In genomic region chr3:14459384-14459783, GRCh38 we compare ENCODE assay signal across 20 cellular contexts. TPM values are rescaled to one million over a fixed set of nuclear protein-coding genes. Genes with fewer than 3 reads are reported as not detected.
DNase-seq lines count a peak whose midpoint lies in the region; ATAC-seq, FAIRE-seq and TF ChIP-seq lines count a peak whose summit lies in the region.
"Had no signal": no experiment of that assay in that cellular context is flagged by ENCODE, and none has a peak within 500 bp of the region (broad histone marks: within the 10 kb centered on the region; RNA-seq: fewer than 3 reads in every experiment).

No MANE protein-coding gene starts in this region.

- peak overlapping the region; percentile 37 for H3K27ac Mint-ChIP-seq in activated CD8-positive, alpha-beta T cell treated with anti-CD3 and anti-CD28 coated beads, Interleukin-2, amount 10 ng/mL, durations not matched to agents 7 days and 5 days
- no peak overlapping the region for H3K27ac Mint-ChIP-seq in activated CD8-positive, alpha-beta T cell treated with anti-CD3 and anti-CD28 coated beads for 36 hours
- H3K27ac Mint-ChIP-seq: CD8-positive, alpha-beta T cell had no signal

- peaks cover 3% of the 10 kb centered on the region for H3K9me1 ChIP-seq in K562 (ENCODE audit: control insufficient read depth, insufficient read depth, low read length)

- no peak overlapping the region for H3K9ac ChIP-seq in K562 (ENCODE audit: insufficient read depth in 1 of 2, low read depth in 2 of 2, low read length in 2 of 2)
- H3K9ac ChIP-seq: BLaER1, KMS-11 had no signal

- H3K9me3 ChIP-seq in K562 (replicated peaks; ENCODE audit: control insufficient read depth, insufficient read depth, low read depth, low read length) (no peaks in the 10 kb centered on the region), osteoblast (ENCODE audit: low read depth, low read length) (no peaks in the 10 kb centered on the region)
- H3K9me3 ChIP-seq: BLaER1, HAP-1 had no signal

- no peaks in the 10 kb centered on the region for H3K79me2 ChIP-seq in K562 (ENCODE audit: control insufficient read depth, insufficient read depth, low read length)
- H3K79me2 ChIP-seq in osteoblast (ENCODE audit: insufficient read depth, low read length): no peaks in the 10 kb centered on the region

- no peak for TF ChIP-seq RAD21 in K562 (CRISPR knock-in tag; conservative IDR thresholded peaks at IDR 0.05 in 1 of 2, IDR thresholded peaks at IDR 0.05 in 1 of 2)

- FAIRE-seq in K562 (lab: Jason Lieb, UNC): no peak
- FAIRE-seq: A204.1, D721Med had no signal

- peaks cover 100% of the 10 kb centered on the region for H3K36me3 ChIP-seq in K562 (ENCODE audit: control insufficient read depth, insufficient read depth, low read length)
- peaks cover 85% of the 10 kb centered on the region for H3K36me3 ChIP-seq in osteoblast (ENCODE audit: insufficient read depth, low read length)

- no peak for TF ChIP-seq CTCF in activated CD8-positive, alpha-beta T cell treated with anti-CD3 and anti-CD28 coated beads for 36 hours (IDR thresholded peaks at IDR 0.05)
- TF ChIP-seq CTCF in K562 (IDR thresholded peaks at IDR 0.05 in 2 of 3, conservative IDR thresholded peaks at IDR 0.05 in 1 of 3; ENCODE audit: insufficient read depth in 2 of 3, low read depth in 1 of 3, low read length in 3 of 3) (no peak), osteoblast (IDR thresholded peaks at IDR 0.05; ENCODE audit: extremely low read depth, low read depth, low read length) (no peak)

- POLR2A ChIA-PET in activated CD8-positive, alpha-beta T cell treated with anti-CD3 and anti-CD28 coated beads, Interleukin-2, amount 10 ng/mL, durations not matched to agents 7 days and 5 days (lab: Charles Lee): interaction anchor here (0.7 kb wide), 1 partner anchor 13 kb away, joined by 3 read pairs; no protein-coding TSS in a partner anchor
- POLR2A ChIA-PET in activated CD8-positive, alpha-beta T cell treated with anti-CD3 and anti-CD28 coated beads for 36 hours (lab: Charles Lee): no interaction called here
- POLR2A ChIA-PET in K562 (lab: Yijun Ruan, JAX): interaction anchor here (0.8 to 1.2 kb wide), 2 partner anchors 9 to 1402 kb away, joined by 3 read pairs; no protein-coding TSS in a partner anchor

- no peak for ATAC-seq in activated CD8-positive, alpha-beta T cell treated with anti-CD3 and anti-CD28 coated beads, Interleukin-2, amount 10 ng/mL, durations not matched to agents 7 days and 5 days
- ATAC-seq in activated CD8-positive, alpha-beta T cell treated with anti-CD3 and anti-CD28 coated beads for 36 hours: no peak
- ATAC-seq in GM21737 (IDR thresholded peaks at IDR 0.05; ENCODE audit: unreplicated experiment): peak; percentile 10
- no peak for ATAC-seq in K562
- no peak for ATAC-seq in HG03439 (IDR thresholded peaks at IDR 0.05; ENCODE audit: unreplicated experiment)
- no peak for ATAC-seq in HG03354 (IDR thresholded peaks at IDR 0.05; ENCODE audit: poor library complexity, severe bottlenecking, unreplicated experiment)
- ATAC-seq: CD8-positive, alpha-beta T cell had no signal

- TF ChIP-seq POLR2A in K562 (conservative IDR thresholded peaks at IDR 0.05): no peak

- H3K4me1 Mint-ChIP-seq in activated CD8-positive, alpha-beta T cell treated with anti-CD3 and anti-CD28 coated beads, Interleukin-2, amount 10 ng/mL, durations not matched to agents 7 days and 5 days (ENCODE audit: low read depth): peaks cover 12% of the 10 kb centered on the region
- peaks cover 27% of the 10 kb centered on the region for H3K4me1 Mint-ChIP-seq in activated CD8-positive, alpha-beta T cell treated with anti-CD3 and anti-CD28 coated beads for 36 hours (ENCODE audit: low read depth)

- H2AFZ ChIP-seq in K562 (ENCODE audit: low read depth, low read length) (no peak overlapping the region), osteoblast (ENCODE audit: low read length) (no peak overlapping the region)
- H2AFZ ChIP-seq: PC-9 had no signal

- H3K4me3 ChIP-seq in K562: no peak overlapping the region
- no peak overlapping the region for H3K4me3 ChIP-seq in osteoblast (ENCODE audit: insufficient read depth, low read length)
- H3K4me3 ChIP-seq: BLaER1, HAP-1, PC-9 had no signal

- H3K27me3 Mint-ChIP-seq in activated CD8-positive, alpha-beta T cell treated with anti-CD3 and anti-CD28 coated beads, Interleukin-2, amount 10 ng/mL, durations not matched to agents 7 days and 5 days (ENCODE audit: low read depth): no peaks in the 10 kb centered on the region
- H3K27me3 Mint-ChIP-seq in activated CD8-positive, alpha-beta T cell treated with anti-CD3 and anti-CD28 coated beads for 36 hours: no peaks in the 10 kb centered on the region

- no peak for TF ChIP-seq EP300 in K562 (IDR thresholded peaks at IDR 0.05; ENCODE audit: low read length)

- H3K4me2 ChIP-seq in K562 (ENCODE audit: insufficient read depth, low read length) (no peak overlapping the region), osteoblast (ENCODE audit: insufficient read depth, low read length) (no peak overlapping the region)
- H3K4me2 ChIP-seq: BLaER1, KMS-11, PC-9 had no signal

- DNase-seq in activated CD8-positive, alpha-beta T cell treated with anti-CD3 and anti-CD28 coated beads, Interleukin-2, amount 10 ng/mL, durations not matched to agents 7 days and 5 days: no peak
- no peak for DNase-seq in activated CD8-positive, alpha-beta T cell treated with anti-CD3 and anti-CD28 coated beads for 36 hours
- DNase-seq in K562 (ENCODE audit: extremely low read depth in 1 of 4, low spot score in 3 of 4) (no peak), osteoblast (ENCODE audit: insufficient read length, low spot score, missing footprints) (peak; percentile 65)
- no peak for DNase-seq in stimulated activated naive CD4-positive, alpha-beta T cell (lab: John Stamatoyannopoulos, UW)
- DNase-seq: CD8-positive, alpha-beta T cell; DMS79; NCI-H1048; NCI-H146; NCI-H2081; NCI-H748 treated with DMSO at 0.1 percent for 48 hours; PC-9 had no signal

- no peaks in the 10 kb centered on the region for H3K9me3 Mint-ChIP-seq in activated CD8-positive, alpha-beta T cell treated with anti-CD3 and anti-CD28 coated beads, Interleukin-2, amount 10 ng/mL, durations not matched to agents 7 days and 5 days (ENCODE audit: insufficient read depth)
- no peaks in the 10 kb centered on the region for H3K9me3 Mint-ChIP-seq in activated CD8-positive, alpha-beta T cell treated with anti-CD3 and anti-CD28 coated beads for 36 hours
- H3K9me3 Mint-ChIP-seq: CD8-positive, alpha-beta T cell had no signal

- 80% methylated on average over 5 of the region's 5 CpGs for WGBS in K562 (ENCODE audit: insufficient coverage, low coverage, missing lambda C conversion rate)

- peaks cover 32% of the 10 kb centered on the region for H3K36me3 Mint-ChIP-seq in activated CD8-positive, alpha-beta T cell treated with anti-CD3 and anti-CD28 coated beads, Interleukin-2, amount 10 ng/mL, durations not matched to agents 7 days and 5 days (ENCODE audit: low read depth)
- peaks cover 37% of the 10 kb centered on the region for H3K36me3 Mint-ChIP-seq in activated CD8-positive, alpha-beta T cell treated with anti-CD3 and anti-CD28 coated beads for 36 hours (ENCODE audit: low read depth)

- intact Hi-C loops in activated CD8-positive, alpha-beta T cell treated with anti-CD3 and anti-CD28 coated beads for 36 hours (cut with micrococcal nuclease): no loop called here
- intact Hi-C loops in K562 (cut with micrococcal nuclease): loop anchor here (2.0 kb wide), 1 partner anchor 57 kb away; the partner anchor contains the start of gene SLC6A6

- H3K4me3 Mint-ChIP-seq in activated CD8-positive, alpha-beta T cell treated with anti-CD3 and anti-CD28 coated beads, Interleukin-2, amount 10 ng/mL, durations not matched to agents 7 days and 5 days: no peak overlapping the region
- H3K4me3 Mint-ChIP-seq in activated CD8-positive, alpha-beta T cell treated with anti-CD3 and anti-CD28 coated beads for 36 hours: no peak overlapping the region
- H3K4me3 Mint-ChIP-seq: CD8-positive, alpha-beta T cell had no signal

- BruUV-seq in K562 (replicated peaks; lab: Mats Ljungman, UMichigan): no TSS peak

- H3K4me1 ChIP-seq in K562 (replicated peaks in 1 of 2; ENCODE audit: control insufficient read depth in 2 of 2, insufficient read depth in 2 of 2, low read length in 2 of 2) (peaks cover 9 to 12% of the 10 kb centered on the region in 2 experiments; a peak in 3 of 5 replicates), osteoblast (ENCODE audit: insufficient read depth, low read length) (peaks cover 28% of the 10 kb centered on the region)
- H3K4me1 ChIP-seq: HAP-1 had no signal

- in situ Hi-C loops in K562 (cut with MboI): no loop called here

- CTCF ChIA-PET in activated CD8-positive, alpha-beta T cell treated with anti-CD3 and anti-CD28 coated beads, Interleukin-2, amount 10 ng/mL, durations not matched to agents 7 days and 5 days (lab: Charles Lee): interaction anchor here (0.7 to 1.5 kb wide), 5 partner anchors 8 to 256 kb away, joined by 3 to 9 read pairs (median 4); partner anchors contain the start of gene SLC6A6
- CTCF ChIA-PET in activated CD8-positive, alpha-beta T cell treated with anti-CD3 and anti-CD28 coated beads for 36 hours (lab: Charles Lee): interaction anchor here (1.3 to 2.2 kb wide), 4 partner anchors 8 to 256 kb away, joined by 3 to 18 read pairs (median 4); no protein-coding TSS in a partner anchor
- CTCF ChIA-PET in K562 (lab: Yijun Ruan, JAX; ENCODE audit: low intra/inter-chr PET ratio): interaction anchor here (4.4 to 4.7 kb wide), 2 partner anchors 198 to 256 kb away, joined by 55 to 69 read pairs; no protein-coding TSS in a partner anchor

- H3K27ac ChIP-seq in K562 (ENCODE audit: extremely low read depth, low read depth, low read length) (no peak overlapping the region), osteoblast (ENCODE audit: low read depth, low read length) (peak overlapping the region; percentile 30)
- H3K27ac ChIP-seq: BLaER1, KMS-11, PC-9 had no signal

- H3K27me3 ChIP-seq in K562 (ENCODE audit: control insufficient read depth in 2 of 2, insufficient read depth in 2 of 2, low read length in 2 of 2) (no peaks in the 10 kb centered on the region), osteoblast (ENCODE audit: insufficient read depth, low read length) (no peaks in the 10 kb centered on the region)
- H3K27me3 ChIP-seq: BLaER1 had no signal

- H4K20me1 ChIP-seq in K562 (replicated peaks; ENCODE audit: control insufficient read depth, insufficient read depth, low read length): no peaks in the 10 kb centered on the region
- no peaks in the 10 kb centered on the region for H4K20me1 ChIP-seq in osteoblast (ENCODE audit: insufficient read depth, low read length)

RNA-seq across cellular contexts. Expression of gene SLC6A6, which starts 57.0 kb away (rescaled TPM):
- total RNA-seq in activated CD8-positive, alpha-beta T cell treated with anti-CD3 and anti-CD28 coated beads, Interleukin-2, amount 10 ng/mL, durations not matched to agents 7 days and 5 days: 10 to 100 TPM; 36.8 to 37.9 TPM
- 10 to 100 TPM; 43.4 to 48.8 TPM for total RNA-seq in activated CD8-positive, alpha-beta T cell treated with anti-CD3 and anti-CD28 coated beads for 36 hours
- total RNA-seq in K562 (2011; cell fraction: chromatin; rRNA removed; ENCODE audit: low replicate concordance): 361 and 756 TPM in 2 replicates
- total RNA-seq in K562 (2011; cell fraction: nucleolus; rRNA removed): 315 and 326 TPM in 2 replicates
- total RNA-seq in K562 (2011; cell fraction: nucleoplasm; rRNA removed): 358 and 388 TPM in 2 replicates
- 106 and 223 TPM in 2 replicates for total RNA-seq in K562 (2014; rRNA removed)
- 79.6 and 90.2 TPM in 2 replicates for total RNA-seq in K562 (2014; rRNA removed; fragmentation: Illumina TruSeq; extraction: Trizol)
- 91.9 and 93.2 TPM in 2 replicates for total RNA-seq in K562 (2015; rRNA removed; fragmentation: Illumina TruSeq; extraction: Trizol)
- total RNA-seq in K562 (2021): 194 and 203 TPM in 2 replicates
- 71.4 and 100 TPM in 2 replicates for polyA plus RNA-seq in K562 (2011; rRNA removed)
- polyA plus RNA-seq in K562 (2011; cell fraction: cytosol; rRNA removed): 56.5 and 73.9 TPM in 2 replicates
- polyA plus RNA-seq in K562 (2011; cell fraction: nucleus; rRNA removed): 434 and 457 TPM in 2 replicates
- polyA plus RNA-seq in K562 (2012): 52.3 and 64.9 TPM in 2 replicates
- 121 and 139 TPM in 2 replicates for polyA plus RNA-seq in K562 (2014; fragmentation: Illumina TruSeq; extraction: Trizol)
- 10 to 100 TPM; 12.3 to 14.8 TPM for polyA plus RNA-seq in K562 (2014; fragmentation: Nextera tagmentation; extraction: Ambion mirVana)
- 111 and 129 TPM in 2 replicates for polyA plus RNA-seq in K562 (2014; rRNA removed)
- 75.5 and 106 TPM in 2 replicates for polyA minus RNA-seq in K562 (2011; rRNA and poly(A)+ RNA removed)
- 40.8 and 83.0 TPM in 2 replicates for polyA minus RNA-seq in K562 (2011; cell fraction: cytosol; rRNA and poly(A)+ RNA removed)
- 138 and 192 TPM in 2 replicates for polyA minus RNA-seq in K562 (2011; cell fraction: nucleus; rRNA and poly(A)+ RNA removed)
- total RNA-seq in osteoblast: 76.6 and 86.5 TPM in 2 replicates
